Comparison of ENCODE assay signal across 31 cellular contexts in genomic region chr9:134348404-134349155, GRCh38. TPM values are rescaled to one million over a fixed set of nuclear protein-coding genes. Genes with fewer than 3 reads are reported as not detected.
DNase-seq lines count a peak whose midpoint lies in the region; ATAC-seq, FAIRE-seq and TF ChIP-seq lines count a peak whose summit lies in the region.
"Had no signal": no experiment of that assay in that cellular context is flagged by ENCODE, and none has a peak within 500 bp of the region (broad histone marks: within the 10 kb centered on the region; RNA-seq: fewer than 3 reads in every experiment).

No MANE protein-coding gene starts in this region.

- peaks cover 4% of the 10 kb centered on the region for H3K9me3 Mint-ChIP-seq in glutamatergic neuron (ENCODE audit: unreplicated experiment)
- H3K9me3 Mint-ChIP-seq: activated naive CD4-positive, alpha-beta T cell treated with anti-CD3 and anti-CD28 coated beads, Interleukin-2, amount 10 ng/mL, durations not matched to agents 7 days and 5 days; activated T-helper 17 cell treated with anti-CD3 and anti-CD28 coated beads, Interleukin-2, amount 50 U/mL, for 72 hours; GM23338; IgD-negative memory B cell had no signal

- H3K27me3 ChIP-seq in BLaER1 treated with 17β-estradiol and CSF1 and Interleukin-3, amounts not matched to agents 10 nM and 100 nM: no peaks in the 10 kb centered on the region
- no peaks in the 10 kb centered on the region for H3K27me3 ChIP-seq in gastrocnemius medialis
- H3K27me3 ChIP-seq: adrenal gland, breast epithelium, esophagus squamous epithelium, foreskin keratinocyte, ovary, uterus had no signal

- no peaks in the 10 kb centered on the region for H3K9me3 ChIP-seq in BLaER1 treated with 17β-estradiol and CSF1 and Interleukin-3, amounts not matched to agents 10 nM and 100 nM (replicated peaks in 1 of 11)
- H3K9me3 ChIP-seq in gastrocnemius medialis: no peaks in the 10 kb centered on the region
- H3K9me3 ChIP-seq: adrenal gland, breast epithelium, esophagus squamous epithelium, ovary, thoracic aorta, uterus had no signal

- peaks cover 24% of the 10 kb centered on the region for H3K4me1 Mint-ChIP-seq in glutamatergic neuron (ENCODE audit: low read depth, unreplicated experiment)
- H3K4me1 Mint-ChIP-seq: activated T-helper 17 cell treated with anti-CD3 and anti-CD28 coated beads, Interleukin-2, amount 50 U/mL, for 72 hours had no signal

- no peak overlapping the region; a peak in 2 of 20 replicates for H3K4me3 ChIP-seq in BLaER1 treated with 17β-estradiol and CSF1 and Interleukin-3, amounts not matched to agents 10 nM and 100 nM
- no peak overlapping the region for H3K4me3 ChIP-seq in gastrocnemius medialis
- H3K4me3 ChIP-seq: adrenal gland, breast epithelium, esophagus squamous epithelium, GM23338, ovary, skin epidermis, thoracic aorta, uterus had no signal

- peaks cover 93 to 100% (median 100%) of the 10 kb centered on the region in 11 experiments for H4K20me1 ChIP-seq in BLaER1 treated with 17β-estradiol and CSF1 and Interleukin-3, amounts not matched to agents 10 nM and 100 nM

- peak overlapping the region; percentile 68 to 99 (median 92) for H3K4me2 ChIP-seq in BLaER1 treated with 17β-estradiol and CSF1 and Interleukin-3, amounts not matched to agents 10 nM and 100 nM
- H3K4me2 ChIP-seq: GM23338 had no signal

- intact Hi-C loops in gastrocnemius medialis (cut with DNase I; ENCODE audit: low total_unique reads): no loop called here

- H3K27ac ChIP-seq in BLaER1 treated with 17β-estradiol and CSF1 and Interleukin-3, amounts not matched to agents 10 nM and 100 nM: no peak overlapping the region
- H3K27ac ChIP-seq in gastrocnemius medialis: peak overlapping the region; percentile 85 to 96 (median 90)
- H3K27ac ChIP-seq: esophagus squamous epithelium, foreskin keratinocyte, ovary, thoracic aorta, uterus, VCaP had no signal

- no peak for FAIRE-seq in frontal cortex (lab: Jason Lieb, UNC)
- FAIRE-seq: GM12891, RCC 7860 had no signal

- no peak for TF ChIP-seq CTCF in glutamatergic neuron (IDR thresholded peaks at IDR 0.05; ENCODE audit: partially characterized antibody, unreplicated experiment)
- TF ChIP-seq CTCF in gastrocnemius medialis (IDR thresholded peaks at IDR 0.05 in 4 of 5, conservative IDR thresholded peaks at IDR 0.05 in 1 of 5): no peak

- peaks cover 0 to 19% (median 0%) of the 10 kb centered on the region in 11 experiments; a peak in 4 of 22 replicates for H3K36me3 ChIP-seq in BLaER1 treated with 17β-estradiol and CSF1 and Interleukin-3, amounts not matched to agents 10 nM and 100 nM
- no peaks in the 10 kb centered on the region for H3K36me3 ChIP-seq in gastrocnemius medialis
- H3K36me3 ChIP-seq: adrenal gland, breast epithelium, ovary, thoracic aorta, uterus had no signal

- DNase-seq in NCI-H2171 treated with DMSO at 0.1 percent for 48 hours (lab: John Stamatoyannopoulos, UW) (peak; percentile 58), glutamatergic neuron (no peak), gastrocnemius medialis (no peak), OCI-M2 (lab: John Stamatoyannopoulos, UW; ENCODE audit: unreplicated experiment) (no peak), frontal cortex (ENCODE audit: low spot score in 2 of 2) (no peak)
- DNase-seq in stimulated activated CD4-positive, alpha-beta T cell treated with anti-CD3 and anti-CD28 coated beads, Interleukin-4, amount 100 ng/mL, for 1 hour: no peak
- DNase-seq: ACHN; activated CD4-positive, alpha-beta T cell treated with anti-CD3 and anti-CD28 coated beads for 4 hours; activated CD8-positive, alpha-beta T cell treated with anti-CD3 and anti-CD28 coated beads, Interleukin-2, amount 10 ng/mL, durations not matched to agents 7 days and 5 days; activated naive CD4-positive, alpha-beta T cell treated with anti-CD3 and anti-CD28 coated beads, Interleukin-2, amount 10 ng/mL, durations not matched to agents 7 days and 5 days; adrenal gland; DMS153; esophagus squamous epithelium; foreskin keratinocyte; NCI-H1694; NCI-H526; ovary; SIG-M5; stimulated activated naive CD4-positive, alpha-beta T cell; T1000; uterus had no signal

- peak overlapping the region; percentile 33 for H3K27ac Mint-ChIP-seq in glutamatergic neuron (ENCODE audit: unreplicated experiment)
- H3K27ac Mint-ChIP-seq: activated CD8-positive, alpha-beta T cell treated with anti-CD3 and anti-CD28 coated beads, Interleukin-2, amount 10 ng/mL, durations not matched to agents 7 days and 5 days; activated naive CD4-positive, alpha-beta T cell treated with anti-CD3 and anti-CD28 coated beads, Interleukin-2, amount 10 ng/mL, durations not matched to agents 7 days and 5 days; activated T-helper 17 cell treated with anti-CD3 and anti-CD28 coated beads, Interleukin-2, amount 50 U/mL, for 72 hours; IgD-negative memory B cell had no signal

- no peak overlapping the region for H3K4me3 Mint-ChIP-seq in glutamatergic neuron (ENCODE audit: unreplicated experiment)
- H3K4me3 Mint-ChIP-seq: activated CD8-positive, alpha-beta T cell treated with anti-CD3 and anti-CD28 coated beads, Interleukin-2, amount 10 ng/mL, durations not matched to agents 7 days and 5 days; activated naive CD4-positive, alpha-beta T cell treated with anti-CD3 and anti-CD28 coated beads, Interleukin-2, amount 10 ng/mL, durations not matched to agents 7 days and 5 days; activated T-helper 17 cell treated with anti-CD3 and anti-CD28 coated beads, Interleukin-2, amount 50 U/mL, for 72 hours; GM23338; IgD-negative memory B cell had no signal

- in situ Hi-C loops in gastrocnemius medialis (cut with MboI; ENCODE audit: low sequenced_read_pairs in 4 of 4): loop anchor here in 1 of 4 donors (25.0 kb wide), 1 partner anchor 89 kb away; no protein-coding TSS in a partner anchor

- peak in 1 of 2 donors; percentile 8 for TF ChIP-seq POLR2A in gastrocnemius medialis (IDR thresholded peaks at IDR 0.05)

- peaks cover 98 to 100% (median 100%) of the 10 kb centered on the region in 10 experiments for H3K4me1 ChIP-seq in BLaER1 treated with 17β-estradiol and CSF1 and Interleukin-3, amounts not matched to agents 10 nM and 100 nM
- peaks cover 97 to 100% of the 10 kb centered on the region in 2 donors for H3K4me1 ChIP-seq in gastrocnemius medialis

- peak overlapping the region in 4 of 11 experiments; percentile 32 to 57 (median 48); a peak in 6 of 22 replicates for H3K9ac ChIP-seq in BLaER1 treated with 17β-estradiol and CSF1 and Interleukin-3, amounts not matched to agents 10 nM and 100 nM

- no peak for ATAC-seq in gastrocnemius medialis
- ATAC-seq: activated CD8-positive, alpha-beta T cell treated with anti-CD3 and anti-CD28 coated beads, Interleukin-2, amount 10 ng/mL, durations not matched to agents 7 days and 5 days; activated T-helper 17 cell treated with anti-CD3 and anti-CD28 coated beads, Interleukin-2, amount 50 U/mL, for 72 hours; foreskin keratinocyte; GM23338 had no signal

- peaks cover 8% of the 10 kb centered on the region for H3K27me3 Mint-ChIP-seq in glutamatergic neuron (ENCODE audit: unreplicated experiment)
- H3K27me3 Mint-ChIP-seq: activated T-helper 17 cell treated with anti-CD3 and anti-CD28 coated beads, Interleukin-2, amount 50 U/mL, for 72 hours had no signal

- H3K36me3 Mint-ChIP-seq in glutamatergic neuron (ENCODE audit: unreplicated experiment): no peaks in the 10 kb centered on the region
- H3K36me3 Mint-ChIP-seq: activated naive CD4-positive, alpha-beta T cell treated with anti-CD3 and anti-CD28 coated beads, Interleukin-2, amount 10 ng/mL, durations not matched to agents 7 days and 5 days; IgD-negative memory B cell had no signal

RNA-seq across cellular contexts. Expression of gene RXRA, which starts 22.3 kb away (rescaled TPM):
- total RNA-seq in glutamatergic neuron (ENCODE audit: unreplicated experiment) (20.5 TPM), gastrocnemius medialis (100 to 1,000 TPM in 3 of 4 donors, 10 to 100 TPM in 1; 70.8 to 224 (median 160) TPM), frontal cortex (3.7 TPM)

Comparison
In these comparisons a context has a peak if more than half of its experiments do, and no peak if none do; other contexts are left out.
1. H3K27ac ChIP-seq: peak in gastrocnemius medialis (4 of 4); none in BLaER1 treated with 17β-estradiol and CSF1 and Interleukin-3, amounts not matched to agents 10 nM and 100 nM (0 of 11).